In the genomic region with DNA sequence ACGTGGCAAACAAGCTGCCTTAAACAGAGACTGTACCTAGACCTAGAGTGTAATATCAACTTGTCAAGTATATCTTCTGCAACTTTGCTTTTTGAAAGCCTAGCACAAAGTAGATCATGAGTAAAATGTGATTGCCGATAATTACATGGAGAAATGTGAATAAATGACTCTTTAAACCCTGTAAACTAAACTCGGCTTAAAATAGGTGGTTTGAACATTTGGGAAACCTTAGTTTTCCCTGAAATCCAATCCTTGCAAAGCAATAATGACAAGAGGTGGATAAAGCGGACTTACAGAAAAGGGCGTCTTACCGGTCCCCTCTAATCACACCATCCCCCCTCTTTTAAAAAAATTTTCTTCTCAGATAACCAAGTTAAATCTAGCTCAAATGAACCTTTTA, we compare ENCODE assay signal across 8 cellular contexts. TPM values are rescaled to one million over a fixed set of nuclear protein-coding genes. Genes with fewer than 3 reads are reported as not detected.
A peak's percentile ranks its signal among the peaks of the same experiment; 100 is the strongest.
DNase-seq lines count a peak whose midpoint lies in the region; ATAC-seq, FAIRE-seq and TF ChIP-seq lines count a peak whose summit lies in the region.

No MANE protein-coding gene starts in this region.

- H2AK9ac ChIP-seq in IMR-90 (replicated peaks; ENCODE audit: low read depth, low read length, poor library complexity), result no peak overlapping the region

- no peak overlapping the region for H4K91ac ChIP-seq in IMR-90 (ENCODE audit: insufficient read depth, low read depth, low read length)

- BruUV-seq in IMR-90 (replicated peaks; lab: Mats Ljungman, UMichigan) (TSS peak; percentile 93), MCF 10A (replicated peaks; lab: Mats Ljungman, UMichigan) (TSS peak; percentile 79)

- H4K8ac ChIP-seq in IMR-90 (ENCODE audit: low read depth in 2 of 2, low read length in 2 of 2), result peak overlapping the region; percentile 52 to 89

- peak overlapping the region; percentile 72; the same call in 1 of the 2 replicates for H3K9ac ChIP-seq in IMR-90 (ENCODE audit: low read depth, low read length)
- H3K9ac ChIP-seq in mucosa of rectum (ENCODE audit: low read depth in 1 of 2, low read length in 2 of 2), result peak overlapping the region; percentile 74 to 88

- WGBS in A549 (ENCODE audit: missing lambda C conversion rate), result 4% methylated on average over 6 of the region's 6 CpGs
- no CpG with 5 or more reads among the region's 6 CpGs for WGBS in IMR-90 (ENCODE audit: extremely low coverage in 2 of 2, insufficient read length in 1 of 2), 2 experiments

- H3K9me3 ChIP-seq in A549 (peaks cover 9% of the 10 kb centered on the region; the same call in 2 of the 3 replicates), IMR-90 (ENCODE audit: control insufficient read depth, insufficient read depth, low read length) (peaks cover 4% of the 10 kb centered on the region; the same call in 1 of the 2 replicates), mucosa of rectum (ENCODE audit: control insufficient read depth in 2 of 2, low read length in 2 of 2) (no peaks in the 10 kb centered on the region)

- TF ChIP-seq RAD21 in A549 (conservative IDR thresholded peaks at IDR 0.05 in 1 of 2, IDR thresholded peaks at IDR 0.05 in 1 of 2), result no peak
- TF ChIP-seq RAD21 in IMR-90 (IDR thresholded peaks at IDR 0.05; ENCODE audit: low read length), result no peak

- DNase-seq in A549 (ENCODE audit: low read depth in 1 of 2, low spot score in 1 of 2), result peak in 1 of 2 experiments; percentile 3
- no peak for DNase-seq in IMR-90
- DNase-seq in MCF 10A (ENCODE audit: unreplicated experiment), result peak; percentile 8
- no peak for DNase-seq in kidney glomerular epithelial cell (lab: John Stamatoyannopoulos, UW)
- DNase-seq in COR-L47 (lab: John Stamatoyannopoulos, UW), result no peak
- DNase-seq in GOT3 (lab: John Stamatoyannopoulos, UW), result no peak

- no peaks in the 10 kb centered on the region for H3K9me1 ChIP-seq in IMR-90 (ENCODE audit: insufficient read depth, low read length)

- no peak for FAIRE-seq in A549 (lab: Jason Lieb, UNC)

- ATAC-seq in A549 (no peak), IMR-90 (ENCODE audit: low read depth) (no peak), GM21619 (IDR thresholded peaks at IDR 0.05; ENCODE audit: unreplicated experiment) (no peak)

- H3K4me2 ChIP-seq in A549, result peak overlapping the region; percentile 81
- H3K4me2 ChIP-seq in IMR-90 (ENCODE audit: low read depth, low read length), result peak overlapping the region; percentile 65

- peak overlapping the region; percentile 61; the same call in 1 of the 2 replicates for H3K4ac ChIP-seq in IMR-90 (ENCODE audit: low read depth, low read length)

- in situ Hi-C loops in IMR-90 (cut with MboI; ENCODE audit: low sequenced_read_pairs), result no loop called here

- peak overlapping the region; percentile 75; the same call in 1 of the 2 replicates for H3K56ac ChIP-seq in IMR-90 (ENCODE audit: extremely low read depth, insufficient read depth, low read length)

- peak overlapping the region; percentile 10 for H2BK5ac ChIP-seq in IMR-90 (ENCODE audit: low read depth, low read length, poor library complexity, severe bottlenecking)

- no peak overlapping the region for H2BK20ac ChIP-seq in IMR-90 (ENCODE audit: low read depth, low read length)

- H3K27ac ChIP-seq in A549 (peak overlapping the region; percentile 87 to 92), IMR-90 (ENCODE audit: insufficient read depth, low read length) (no peak overlapping the region; the same call in 1 of the 2 replicates), mucosa of rectum (ENCODE audit: low read depth in 2 of 2, low read length in 2 of 2) (peak overlapping the region; percentile 81 to 82)

- TF ChIP-seq POLR2A in A549 (IDR thresholded peaks at IDR 0.05; ENCODE audit: low read length) (no peak), IMR-90 (IDR thresholded peaks at IDR 0.05; ENCODE audit: low read depth, low read length) (no peak)

- H3K18ac ChIP-seq in IMR-90 (ENCODE audit: low read depth, low read length), result no peak overlapping the region

- H3K4me1 ChIP-seq in A549, result peaks cover 13% of the 10 kb centered on the region
- peaks cover 3% of the 10 kb centered on the region; the same call in 1 of the 2 replicates for H3K4me1 ChIP-seq in IMR-90 (ENCODE audit: control insufficient read depth, insufficient read depth, low read length)
- H3K4me1 ChIP-seq in mucosa of rectum (ENCODE audit: control insufficient read depth in 2 of 2, insufficient read depth in 2 of 2, low read length in 2 of 2), result peaks cover 3 to 8% of the 10 kb centered on the region in 2 donors

- peaks cover 2% of the 10 kb centered on the region for H4K20me1 ChIP-seq in IMR-90 (ENCODE audit: insufficient read depth, low read length)

- H2AFZ ChIP-seq in IMR-90 (replicated peaks; ENCODE audit: low read length, poor library complexity), result peak overlapping the region; percentile 93

- POLR2A ChIA-PET in A549 (lab: Yijun Ruan, JAX) (interaction anchor here (0.6 to 1.4 kb wide), 13 partner anchors 9 to 107 kb away, joined by 3 to 9 read pairs (median 3); no protein-coding TSS in a partner anchor), IMR-90 (lab: Charles Lee; ENCODE audit: unreplicated experiment) (no interaction called here), MCF 10A (lab: Yijun Ruan, JAX) (interaction anchor here (0.6 to 3.4 kb wide), 40 partner anchors 9 to 1792 kb away, joined by 3 to 34 read pairs (median 3); a partner anchor contains a TSS)

- H3K4me3 ChIP-seq in A549 (peak overlapping the region; percentile 86), IMR-90 (ENCODE audit: insufficient read depth, low read depth, low read length) (peak overlapping the region; percentile 86), mucosa of rectum (ENCODE audit: low read length in 2 of 2) (peak overlapping the region; percentile 92 to 93)

- H2AK5ac ChIP-seq in IMR-90 (ENCODE audit: low read depth, low read length), result no peak overlapping the region

- CTCF ChIA-PET in A549 (lab: Yijun Ruan, JAX) (interaction anchor here (1.1 to 1.3 kb wide), 3 partner anchors 8 to 57 kb away, joined by 3 to 5 read pairs (median 3); no protein-coding TSS in a partner anchor), IMR-90 (lab: Yijun Ruan, JAX) (no interaction called here), MCF 10A (lab: Yijun Ruan, JAX) (interaction anchor here (0.9 to 1.1 kb wide), 3 partner anchors 49 to 61 kb away, joined by 3 read pairs; no protein-coding TSS in a partner anchor)

- no peak overlapping the region for H2BK120ac ChIP-seq in IMR-90 (ENCODE audit: low read depth, low read length)

- H2BK15ac ChIP-seq in IMR-90 (ENCODE audit: low read depth, low read length), result no peak overlapping the region

- H3K27me3 Mint-ChIP-seq in MCF 10A (ENCODE audit: insufficient read depth, unreplicated experiment), result no peaks in the 10 kb centered on the region

- H3K4me1 Mint-ChIP-seq in MCF 10A (ENCODE audit: insufficient read depth, unreplicated experiment), result peaks cover 8% of the 10 kb centered on the region

- peak overlapping the region; percentile 25 for H3K14ac ChIP-seq in IMR-90 (replicated peaks; ENCODE audit: low read depth, low read length)

- intact Hi-C loops in IMR-90 (cut with micrococcal nuclease), result no loop called here
- intact Hi-C loops in MCF 10A (cut with micrococcal nuclease), result no loop called here

- TF ChIP-seq EP300 in A549 (IDR thresholded peaks at IDR 0.05), result no peak

- peaks cover 4 to 17% of the 10 kb centered on the region in 2 experiments; a peak in 3 of 4 replicates for H3K79me1 ChIP-seq in IMR-90 (ENCODE audit: low read depth in 1 of 2, low read length in 2 of 2)

- TF ChIP-seq CTCF in A549 (IDR thresholded peaks at IDR 0.05) (no peak), IMR-90 (conservative IDR thresholded peaks at IDR 0.05; ENCODE audit: low read depth, low read length) (no peak), MCF 10A (IDR thresholded peaks at IDR 0.05; ENCODE audit: unreplicated experiment) (no peak)

- H3K23ac ChIP-seq in IMR-90 (ENCODE audit: low read depth, low read length), result peak overlapping the region; percentile 56

- dilution Hi-C loops in IMR-90 (cut with HindIII; ENCODE audit: low sequenced_read_pairs, unreplicated experiment), result no loop called here

- no peaks in the 10 kb centered on the region for H3K36me3 Mint-ChIP-seq in MCF 10A (ENCODE audit: insufficient read depth, unreplicated experiment)

- H3K27ac Mint-ChIP-seq in MCF 10A (ENCODE audit: low read depth, unreplicated experiment), result peak overlapping the region; percentile 97

- peak overlapping the region; percentile 91 for H3K4me3 Mint-ChIP-seq in MCF 10A (ENCODE audit: unreplicated experiment)

- H3K9me3 Mint-ChIP-seq in MCF 10A (ENCODE audit: unreplicated experiment), result peaks cover 5% of the 10 kb centered on the region

- H3K27me3 ChIP-seq in IMR-90 (ENCODE audit: control insufficient read depth, insufficient read depth, low read length), result no peaks in the 10 kb centered on the region
- no peaks in the 10 kb centered on the region for H3K27me3 ChIP-seq in mucosa of rectum (ENCODE audit: control insufficient read depth in 2 of 2, insufficient read depth in 2 of 2, low read length in 2 of 2)

- H4K5ac ChIP-seq in IMR-90 (ENCODE audit: low read depth, low read length), result peak overlapping the region; percentile 9

- H3K36me3 ChIP-seq in IMR-90 (ENCODE audit: control insufficient read depth, insufficient read depth, low read length), result no peaks in the 10 kb centered on the region
- no peaks in the 10 kb centered on the region for H3K36me3 ChIP-seq in mucosa of rectum (ENCODE audit: control insufficient read depth in 2 of 2, insufficient read depth in 2 of 2, low read length in 2 of 2)

TF ChIP-seq in A549, 52 proteins besides CTCF, POLR2A, EP300 and RAD21 (continues in another document):
- no peak for TF ChIP-seq RNF2 (IDR thresholded peaks at IDR 0.05; ENCODE audit: borderline replicate concordance, low read depth)

TF ChIP-seq in IMR-90, 13 proteins besides CTCF, POLR2A, EP300 and RAD21 (continues in another document):
- TF ChIP-seq RFX5 (IDR thresholded peaks at IDR 0.05; ENCODE audit: low read depth, low read length) (no peak), RCOR1 (IDR thresholded peaks at IDR 0.05; ENCODE audit: insufficient replicate concordance, low read length) (no peak)
- TF ChIP-seq, protein P1, sequence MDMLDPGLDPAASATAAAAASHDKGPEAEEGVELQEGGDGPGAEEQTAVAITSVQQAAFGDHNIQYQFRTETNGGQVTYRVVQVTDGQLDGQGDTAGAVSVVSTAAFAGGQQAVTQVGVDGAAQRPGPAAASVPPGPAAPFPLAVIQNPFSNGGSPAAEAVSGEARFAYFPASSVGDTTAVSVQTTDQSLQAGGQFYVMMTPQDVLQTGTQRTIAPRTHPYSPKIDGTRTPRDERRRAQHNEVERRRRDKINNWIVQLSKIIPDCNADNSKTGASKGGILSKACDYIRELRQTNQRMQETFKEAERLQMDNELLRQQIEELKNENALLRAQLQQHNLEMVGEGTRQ (IDR thresholded peaks at IDR 0.05; ENCODE audit: low read depth, low read length), result no peak

RNA-seq across cellular contexts. Expression of a gene that starts 0.5 kb away (rescaled TPM):
- polyA plus RNA-seq in A549 (2011; rRNA removed) (144 and 218 TPM in 2 replicates), A549 (2017; fragmentation: RNase III; extraction: RNeasy Plus Mini Kit Qiagen cat#74134 plus additional on column Dnase treatment) (166 to 190 TPM (median 176 TPM) in 3 replicates), IMR-90 (2012; rRNA removed) (50.9 and 59.3 TPM in 2 replicates)
- 56.3 and 67.2 TPM in 2 replicates for polyA plus RNA-seq in A549 (2012; cell fraction: cytosol; rRNA removed)
- 36.4 and 48.9 TPM in 2 replicates for polyA plus RNA-seq in A549 (2012; cell fraction: nucleus; rRNA removed)
- polyA minus RNA-seq in A549 (2011; rRNA and poly(A)+ RNA removed), result 45.0 and 47.2 TPM in 2 replicates
- total RNA-seq in IMR-90 (2012; rRNA removed) (110 and 191 TPM in 2 replicates), MCF 10A (2022) (130 and 135 TPM in 2 replicates)
- polyA plus RNA-seq in IMR-90 (2012; cell fraction: cytosol; rRNA removed), result 12.7 and 22.7 TPM in 2 replicates
- polyA plus RNA-seq in IMR-90 (2012; cell fraction: nucleus; rRNA removed; ENCODE audit: low replicate concordance), result 4.5 and 24.9 TPM in 2 replicates
